In the genomic region with DNA sequence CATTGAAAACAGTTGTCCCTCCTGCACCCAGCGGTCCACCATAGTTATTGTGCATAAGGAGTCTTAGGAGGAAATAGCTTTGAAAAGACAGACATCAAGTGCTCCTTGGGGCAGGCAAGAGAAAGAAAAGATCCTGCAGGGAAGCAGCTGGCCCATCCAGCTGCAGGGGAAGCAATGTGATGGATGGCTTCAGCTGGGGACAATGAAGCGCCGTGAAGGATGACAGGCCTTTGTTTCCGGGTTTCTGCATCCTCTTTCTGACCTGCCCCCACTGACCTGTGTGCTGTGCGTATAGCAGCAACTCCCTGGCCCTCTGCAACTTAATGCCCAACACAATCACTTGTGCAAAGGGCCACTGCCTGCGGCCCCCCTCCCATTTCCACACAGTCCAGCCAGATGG, we compare ENCODE assay signal across 12 cellular contexts.
"Had no signal": no experiment of that assay in that cellular context is flagged by ENCODE, and none has a peak within 500 bp of the region (broad histone marks: within the 10 kb centered on the region; RNA-seq: fewer than 3 reads in every experiment).

No MANE protein-coding gene starts in this region.

- H3K4me1 ChIP-seq: breast epithelium, foreskin keratinocyte, stomach, thyroid gland, uterus had no signal

- H3K4me3 ChIP-seq: breast epithelium, stomach, thyroid gland, uterus had no signal

- H3K9me3 Mint-ChIP-seq: T-helper 1 cell treated with Interleukin-12 subunit alpha and Interleukin-12 subunit beta and Interleukin-4 antibody, amounts not matched to agents 30 μg/mL and 1 μg/mL, for 36 hours had no signal

- H3K27ac ChIP-seq: breast epithelium, foreskin keratinocyte, stomach, thyroid gland, uterus had no signal

- H3K27me3 ChIP-seq: breast epithelium, foreskin keratinocyte, stomach, thyroid gland, uterus had no signal

- H3K27ac Mint-ChIP-seq: activated naive CD8-positive, alpha-beta T cell treated with anti-CD3 and anti-CD28 coated beads for 36 hours; natural killer cell treated with Interleukin-12 subunit alpha and Interleukin-12 subunit beta and Interleukin-15 and Interleukin-18, amount 100 ng/mL, for 72 hours; T-helper 1 cell treated with Interleukin-12 subunit alpha and Interleukin-12 subunit beta and Interleukin-4 antibody, amounts not matched to agents 30 μg/mL and 1 μg/mL, for 36 hours had no signal

- ATAC-seq: left lobe of liver; natural killer cell treated with Interleukin-12 subunit alpha and Interleukin-12 subunit beta and Interleukin-15 and Interleukin-18, amount 100 ng/mL, for 72 hours had no signal

- H3K36me3 Mint-ChIP-seq: activated naive CD8-positive, alpha-beta T cell treated with anti-CD3 and anti-CD28 coated beads for 36 hours had no signal

- DNase-seq: activated CD4-positive, alpha-beta T cell treated with anti-CD3 and anti-CD28 coated beads, Interleukin-2, amount 50 U/mL, for 4 hours; activated gamma-delta T cell; activated naive CD8-positive, alpha-beta T cell treated with anti-CD3 and anti-CD28 coated beads for 36 hours; activated T-cell treated with anti-CD3 and anti-CD28 coated beads, Interleukin-2, amount 50 U/mL, for 48 hours; stomach; thyroid gland; uterus had no signal

- H3K4me1 Mint-ChIP-seq: activated naive CD8-positive, alpha-beta T cell treated with anti-CD3 and anti-CD28 coated beads for 36 hours had no signal

- H3K9me3 ChIP-seq: thyroid gland, uterus had no signal

- H3K36me3 ChIP-seq: breast epithelium, stomach, thyroid gland, uterus had no signal

- H3K4me3 Mint-ChIP-seq: activated naive CD8-positive, alpha-beta T cell treated with anti-CD3 and anti-CD28 coated beads for 36 hours; natural killer cell treated with Interleukin-12 subunit alpha and Interleukin-12 subunit beta and Interleukin-15 and Interleukin-18, amount 100 ng/mL, for 72 hours; T-helper 1 cell treated with Interleukin-12 subunit alpha and Interleukin-12 subunit beta and Interleukin-4 antibody, amounts not matched to agents 30 μg/mL and 1 μg/mL, for 36 hours had no signal
